In the genomic region with DNA sequence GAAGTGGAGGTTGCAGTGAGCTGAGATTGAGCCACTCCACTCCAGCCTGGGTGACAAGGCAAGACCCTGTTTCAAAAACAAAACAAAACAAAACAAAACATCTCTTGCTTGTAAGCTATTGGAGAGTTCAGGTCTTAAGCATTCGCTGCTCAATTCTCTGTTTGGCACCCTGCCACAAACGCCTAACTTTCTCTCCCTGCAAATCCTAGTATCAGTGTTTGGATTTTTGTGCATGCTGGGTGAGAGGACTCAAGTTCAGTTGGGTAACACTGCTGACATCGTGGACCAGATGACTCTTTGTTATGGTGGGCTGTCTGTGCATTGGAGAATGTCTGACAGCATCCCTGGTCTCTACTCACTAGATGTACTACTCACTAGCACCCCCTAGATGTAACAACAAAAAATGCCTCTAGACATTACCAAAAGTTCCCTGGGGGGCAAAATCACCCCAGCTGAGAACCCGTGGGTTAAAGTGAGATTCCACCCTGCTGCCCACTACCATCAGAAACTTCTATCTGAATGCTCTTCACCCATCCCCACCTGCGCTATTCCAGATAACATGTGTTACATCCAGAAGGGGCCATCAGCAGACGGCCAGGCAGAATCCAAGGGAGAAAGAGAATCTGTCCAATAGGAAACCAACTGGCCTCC, we compare ENCODE assay signal across 10 cellular contexts. TPM values are rescaled to one million over a fixed set of nuclear protein-coding genes. Genes with fewer than 3 reads are reported as not detected.
A peak's percentile ranks its signal among the peaks of the same experiment; 100 is the strongest.
DNase-seq lines count a peak whose midpoint lies in the region; ATAC-seq, FAIRE-seq and TF ChIP-seq lines count a peak whose summit lies in the region.
"Had no signal": no experiment of that assay in that cellular context is flagged by ENCODE, and none has a peak within 500 bp of the region (broad histone marks: within the 10 kb centered on the region; RNA-seq: fewer than 3 reads in every experiment).

No MANE protein-coding gene starts in this region.

- H3K36me3 ChIP-seq in kidney epithelial cell (ENCODE audit: control insufficient read depth, insufficient read depth, low read length) (no peaks in the 10 kb centered on the region), adrenal gland (replicated peaks in 1 of 2) (no peaks in the 10 kb centered on the region)

- peaks cover 3% of the 10 kb centered on the region for H3K27me3 ChIP-seq in kidney epithelial cell (ENCODE audit: control insufficient read depth, insufficient read depth, low read length)
- H3K27me3 ChIP-seq in adrenal gland = no peaks in the 10 kb centered on the region

- H3K4me1 ChIP-seq in adrenal gland (replicated peaks in 1 of 2) = no peaks in the 10 kb centered on the region

- no peak for TF ChIP-seq POLR2A in adrenal gland (IDR thresholded peaks at IDR 0.05)

- peak; percentile 31 for TF ChIP-seq CTCF in D721Med (IDR thresholded peaks at IDR 0.05; ENCODE audit: insufficient read depth, missing control alignments)
- TF ChIP-seq CTCF in kidney epithelial cell (IDR thresholded peaks at IDR 0.05; ENCODE audit: insufficient read depth, low read length, poor library complexity, severe bottlenecking) = peak; percentile 44
- peak in 2 of 6 experiments; percentile 8 to 17 for TF ChIP-seq CTCF in adrenal gland (IDR thresholded peaks at IDR 0.05)

- 67 to 74% (median 72%) methylated on average over 6 of the region's 6 CpGs for WGBS in adrenal gland, 4 donors

- H3K4me3 ChIP-seq in kidney epithelial cell (ENCODE audit: low read depth, low read length) (no peak overlapping the region), adrenal gland (no peak overlapping the region)

- no peak for FAIRE-seq in D721Med (lab: Jason Lieb, UNC)

- no peaks in the 10 kb centered on the region for H3K9me3 ChIP-seq in adrenal gland (replicated peaks in 1 of 3)

- in situ Hi-C loops in SK-MEL-5 (cut with HindIII; ENCODE audit: low pct_unique_long_range_greater_than_20kb, low sequenced_read_pairs) = no loop called here

- intact Hi-C loops in adrenal gland (cut with DNase I) = no loop called here

- no peak overlapping the region for H3K27ac ChIP-seq in adrenal gland

- ATAC-seq in HG03442 (IDR thresholded peaks at IDR 0.05; ENCODE audit: unreplicated experiment) (no peak), HG02973 (IDR thresholded peaks at IDR 0.05; ENCODE audit: unreplicated experiment) (no peak)

- DNase-seq in D721Med (ENCODE audit: insufficient read length, low spot score) (no peak), H4 (ENCODE audit: low spot score) (peak; percentile 19), SK-MEL-5 (ENCODE audit: low read depth, low spot score) (peak; percentile 47), kidney epithelial cell (ENCODE audit: low read depth) (no peak), adrenal gland (no peak)
- DNase-seq in stimulated activated CD4-positive, alpha-beta T cell treated with anti-CD3 and anti-CD28 coated beads, Interleukin-4, amount 100 ng/mL, for 4 hours = no peak
- DNase-seq: NCI-H510A treated with DMSO at 0.1 percent for 48 hours; stimulated activated CD4-positive, alpha-beta T cell treated with anti-CD3 and anti-CD28 coated beads, Interleukin-2, amount 100 ng/mL, for 48 hours had no signal

RNA-seq across cellular contexts. Expression of a gene that starts 50.9 kb away (rescaled TPM):
- 0.31 and 0.79 TPM in 2 replicates for total RNA-seq in H4 (2014; rRNA removed; shearing (Covaris generic))
- total RNA-seq in SK-MEL-5 (2014; rRNA removed; shearing (Covaris generic)) = 0.29 and 0.35 TPM in 2 replicates
- 0.02 and 0.06 TPM in 2 replicates for polyA plus RNA-seq in SK-MEL-5 (2015; cell fraction: cytosol; rRNA removed)
- polyA plus RNA-seq in SK-MEL-5 (2015; cell fraction: nucleus; rRNA removed) = 1.7 and 2.3 TPM in 2 replicates
- total RNA-seq in kidney epithelial cell = 0.79 and 1.3 TPM in 2 replicates
- 1 to 10 TPM in 7 of 8 donors, under 1 TPM in 1; 0.60 to 4.0 (median 2.0) TPM for total RNA-seq in adrenal gland
- 1 to 10 TPM; 1.0 to 1.9 (median 1.1) TPM for polyA plus RNA-seq in adrenal gland

Comparison
In these comparisons a context has a peak if more than half of its experiments do, and no peak if none do; other contexts are left out.
1. DNase-seq: peak in H4 (single experiment) and SK-MEL-5 (single experiment); none in D721Med (single experiment), kidney epithelial cell (single experiment), adrenal gland (0 of 7) and stimulated activated CD4-positive, alpha-beta T cell treated with anti-CD3 and anti-CD28 coated beads, Interleukin-4, amount 100 ng/mL, for 4 hours (0 of 2).